8 cellular contexts compared by ENCODE assay signal in the genomic region with DNA sequence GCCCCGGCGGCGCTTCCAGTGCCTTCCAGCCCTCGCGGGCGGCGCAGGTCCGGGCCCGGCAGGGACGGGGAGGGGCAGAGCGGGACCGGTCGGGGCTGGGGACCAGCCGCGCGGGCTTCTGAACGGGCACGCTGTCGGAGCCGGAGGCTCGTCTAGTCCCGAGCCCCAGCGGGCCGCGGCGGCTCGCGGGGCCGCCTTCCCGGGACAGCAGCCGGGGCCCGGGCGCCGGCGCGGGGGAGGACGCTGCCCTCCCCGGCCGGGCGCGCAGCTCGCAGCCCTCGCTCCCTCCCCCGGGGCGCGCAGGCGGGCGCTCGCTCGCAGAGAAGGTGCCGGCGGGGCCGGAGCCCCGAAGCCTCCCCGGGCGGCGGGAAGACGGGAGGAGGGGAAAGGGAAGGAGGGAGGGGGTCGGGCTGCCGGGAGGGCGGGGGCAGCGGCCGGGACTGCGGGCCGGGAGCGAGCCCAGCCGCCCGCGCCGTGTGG. TPM values are rescaled to one million over a fixed set of nuclear protein-coding genes. Genes with fewer than 3 reads are reported as not detected.
DNase-seq lines count a peak whose midpoint lies in the region; ATAC-seq and TF ChIP-seq lines count a peak whose summit lies in the region.

No MANE protein-coding gene starts in this region.

- H3K27ac Mint-ChIP-seq in naive B cell = peak overlapping the region in 1 of 6 donors; percentile 75

- H3K36me3 ChIP-seq in H7 (replicated peaks; ENCODE audit: control insufficient read depth, insufficient read depth, low read length) (no peaks in the 10 kb centered on the region), esophagus squamous epithelium (no peaks in the 10 kb centered on the region)

- H3K9me3 ChIP-seq in esophagus squamous epithelium = no peaks in the 10 kb centered on the region

- peak overlapping the region in 6 of 8 donors; percentile 44 to 86 (median 72) for H3K4me3 Mint-ChIP-seq in naive B cell

- TF ChIP-seq POLR2A in esophagus squamous epithelium (IDR thresholded peaks at IDR 0.05) = peak in 2 of 4 donors; percentile 54 to 58

- intact Hi-C loops in esophagus squamous epithelium (cut with DNase I) = loop anchor here (10.0 kb wide), 1 partner anchor 90 kb away; no protein-coding TSS in a partner anchor

- H3K4me3 ChIP-seq in AG09309 (ENCODE audit: control insufficient read depth, low read depth, low read length) (peak overlapping the region; percentile 59), H7 (ENCODE audit: insufficient read depth, low read depth, low read length) (peak overlapping the region; percentile 47), esophagus squamous epithelium (peak overlapping the region; percentile 48 to 74 (median 68))

- peaks cover 0 to 7% of the 10 kb centered on the region in 2 donors for H3K36me3 Mint-ChIP-seq in naive B cell

- H3K27me3 ChIP-seq in H7 (ENCODE audit: control insufficient read depth, insufficient read depth, low read length) (peaks cover 22% of the 10 kb centered on the region), esophagus squamous epithelium (peaks cover 0 to 5% (median 0%) of the 10 kb centered on the region in 4 donors)

- H3K4me1 ChIP-seq in esophagus squamous epithelium = peaks cover 32 to 83% (median 48%) of the 10 kb centered on the region in 3 donors

- H3K4me1 Mint-ChIP-seq in naive B cell = peaks cover 46 to 50% (median 48%) of the 10 kb centered on the region in 3 donors

- DNase-seq in AG09309 (ENCODE audit: low read depth) (no peak), H7 (peak; percentile 92), T1000 (lab: John Stamatoyannopoulos, UW) (peak; percentile 45), esophagus squamous epithelium (lab: John Stamatoyannopoulos, UW) (no peak), naive B cell (peak; percentile 38), H4 (ENCODE audit: low spot score) (no peak), GOT3 (lab: John Stamatoyannopoulos, UW) (no peak)

- peaks cover 24 to 50% (median 34%) of the 10 kb centered on the region in 3 donors for H3K27me3 Mint-ChIP-seq in naive B cell

- peak; percentile 28 to 34 for ATAC-seq in naive B cell (ENCODE audit: low read depth in 2 of 2)
- ATAC-seq in HG03135 (IDR thresholded peaks at IDR 0.05; ENCODE audit: unreplicated experiment) = no peak

- 3% methylated on average over 11 of the region's 70 CpGs; no CpG with 5 or more reads in 1 of the 2 donors for WGBS in esophagus squamous epithelium, 2 donors

- H3K27ac ChIP-seq in esophagus squamous epithelium = peak overlapping the region; percentile 89 to 98 (median 93)

- no peak for TF ChIP-seq CTCF in AG09309 (IDR thresholded peaks at IDR 0.05; ENCODE audit: control insufficient read depth, insufficient read depth, low read depth, low read length, missing control alignments)
- TF ChIP-seq CTCF in esophagus squamous epithelium (IDR thresholded peaks at IDR 0.05) = no peak

- H3K9me3 Mint-ChIP-seq in naive B cell = no peaks in the 10 kb centered on the region

RNA-seq across cellular contexts. Expression of a gene that starts 0.7 kb away (rescaled TPM):
- 6.7 and 8.1 TPM in 2 replicates for total RNA-seq in H7 (2014; rRNA removed; shearing (Covaris generic))
- total RNA-seq in esophagus squamous epithelium = 10 to 100 TPM in 3 of 4 donors, 1 to 10 TPM in 1; 9.3 to 23.4 (median 20.1) TPM
- polyA plus RNA-seq in naive B cell (ENCODE audit: low read depth in 6 of 6) = under 1 TPM in 4 of 6 donors, not detected in 2; 0.24 to 0.44 (median 0.26) TPM
- 6.8 and 10.6 TPM in 2 replicates for total RNA-seq in H4 (2014; rRNA removed; shearing (Covaris generic))

Comparison
In these comparisons a context has a peak if more than half of its experiments do, and no peak if none do; other contexts are left out.
1. DNase-seq: peak in H7 (single experiment), T1000 (single experiment) and naive B cell (single experiment); none in AG09309 (single experiment), esophagus squamous epithelium (single experiment), H4 (single experiment) and GOT3 (single experiment).
2. Peak in every context shown above with its lines, with median percentiles within 50 percentile points of each other: H3K4me3 ChIP-seq.